In the genomic region with DNA sequence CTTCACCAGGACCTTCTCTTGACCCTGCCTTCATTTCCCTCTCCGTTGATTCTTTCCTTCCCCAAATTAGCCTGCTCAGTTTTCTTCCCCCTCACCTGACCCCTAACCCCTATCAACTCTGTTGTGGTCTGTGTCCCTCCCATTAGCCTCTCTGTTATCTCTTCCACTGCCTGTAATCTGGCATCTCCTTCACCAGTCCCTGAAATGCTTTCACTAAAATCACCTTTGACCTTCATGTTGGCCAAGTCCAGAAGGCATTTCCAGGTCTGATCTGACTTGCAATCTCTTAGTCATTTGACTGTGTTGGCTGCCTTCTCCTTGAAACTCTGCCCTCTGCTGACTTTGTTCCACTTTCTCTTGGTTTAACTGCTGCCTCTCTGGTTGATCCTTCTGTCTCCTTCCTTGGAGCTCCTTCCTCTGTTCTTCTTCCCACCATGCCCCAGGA, we compare ENCODE assay signal across 8 cellular contexts. TPM values are rescaled to one million over a fixed set of nuclear protein-coding genes. Genes with fewer than 3 reads are reported as not detected.
DNase-seq lines count a peak whose midpoint lies in the region; ATAC-seq, FAIRE-seq and TF ChIP-seq lines count a peak whose summit lies in the region.

No MANE protein-coding gene starts in this region.

- no peaks in the 10 kb centered on the region for H3K9me3 Mint-ChIP-seq in activated naive CD4-positive, alpha-beta T cell treated with anti-CD3 and anti-CD28 coated beads, Interleukin-2, amount 10 ng/mL, durations not matched to agents 7 days and 5 days
- no peaks in the 10 kb centered on the region for H3K9me3 Mint-ChIP-seq in stimulated activated naive CD8-positive, alpha-beta T cell treated with anti-CD3 and anti-CD28 coated beads, Interleukin-15, amount 100 ng/mL, for 72 hours

- in situ Hi-C loops in astrocyte of the spinal cord (cut with HindIII; ENCODE audit: low sequenced_read_pairs): no loop called here

- peak overlapping the region; percentile 60 for H3K4me3 Mint-ChIP-seq in activated naive CD4-positive, alpha-beta T cell treated with anti-CD3 and anti-CD28 coated beads, Interleukin-2, amount 10 ng/mL, durations not matched to agents 7 days and 5 days
- peak overlapping the region; percentile 92 to 95 for H3K4me3 Mint-ChIP-seq in stimulated activated naive CD8-positive, alpha-beta T cell treated with anti-CD3 and anti-CD28 coated beads, Interleukin-15, amount 100 ng/mL, for 72 hours

- H3K4me3 ChIP-seq in astrocyte of the spinal cord (ENCODE audit: low read depth, low read length) (no peak overlapping the region), kidney (ENCODE audit: low read length in 2 of 2) (peak overlapping the region; percentile 59 to 79)

- H3K4me1 ChIP-seq in kidney (ENCODE audit: control insufficient read depth in 1 of 2, insufficient read depth in 1 of 2, low read depth in 1 of 2, low read length in 2 of 2): peaks cover 12 to 17% of the 10 kb centered on the region in 2 donors

- H3K4me1 Mint-ChIP-seq in activated naive CD4-positive, alpha-beta T cell treated with anti-CD3 and anti-CD28 coated beads, Interleukin-2, amount 10 ng/mL, durations not matched to agents 7 days and 5 days: peaks cover 40% of the 10 kb centered on the region
- peaks cover 30% of the 10 kb centered on the region for H3K4me1 Mint-ChIP-seq in stimulated activated naive CD8-positive, alpha-beta T cell treated with anti-CD3 and anti-CD28 coated beads, Interleukin-15, amount 100 ng/mL, for 72 hours

- peak overlapping the region; percentile 69 for H3K27ac Mint-ChIP-seq in activated naive CD4-positive, alpha-beta T cell treated with anti-CD3 and anti-CD28 coated beads, Interleukin-2, amount 10 ng/mL, durations not matched to agents 7 days and 5 days
- H3K27ac Mint-ChIP-seq in stimulated activated naive CD8-positive, alpha-beta T cell treated with anti-CD3 and anti-CD28 coated beads, Interleukin-15, amount 100 ng/mL, for 72 hours: peak overlapping the region; percentile 15 to 79

- no peak for FAIRE-seq in kidney (lab: Jason Lieb, UNC)

- H3K27me3 Mint-ChIP-seq in activated naive CD4-positive, alpha-beta T cell treated with anti-CD3 and anti-CD28 coated beads, Interleukin-2, amount 10 ng/mL, durations not matched to agents 7 days and 5 days: peaks cover 17% of the 10 kb centered on the region
- no peaks in the 10 kb centered on the region for H3K27me3 Mint-ChIP-seq in stimulated activated naive CD8-positive, alpha-beta T cell treated with anti-CD3 and anti-CD28 coated beads, Interleukin-15, amount 100 ng/mL, for 72 hours

- intact Hi-C loops in kidney (cut with DNase I): no loop called here

- H3K27ac ChIP-seq in kidney (ENCODE audit: low read depth in 2 of 2, low read length in 2 of 2): peak overlapping the region; percentile 60 to 82

- no peaks in the 10 kb centered on the region for H3K9me3 ChIP-seq in kidney (ENCODE audit: control insufficient read depth in 1 of 2, low read length in 2 of 2)

- DNase-seq in activated naive CD4-positive, alpha-beta T cell treated with anti-CD3 and anti-CD28 coated beads, Interleukin-2, amount 10 ng/mL, durations not matched to agents 7 days and 5 days: peak; percentile 55
- DNase-seq in activated naive CD4-positive, alpha-beta T cell treated with anti-CD3 and anti-CD28 coated beads, Interleukin-2, amount 50 U/mL, for 16 hours: no peak
- peak; percentile 35 for DNase-seq in NCI-H460 (ENCODE audit: extremely low read depth, low read depth)
- DNase-seq in astrocyte of the spinal cord (ENCODE audit: low read depth, low spot score): peak; percentile 22
- DNase-seq in kidney: no peak
- DNase-seq in stimulated activated naive CD8-positive, alpha-beta T cell treated with anti-CD3 and anti-CD28 coated beads, Interleukin-15, amount 100 ng/mL, for 72 hours: peak; percentile 27 to 35
- DNase-seq in NCI-H1930 (lab: John Stamatoyannopoulos, UW): no peak

- H3K9ac ChIP-seq in kidney (ENCODE audit: low read length in 2 of 2): peak overlapping the region in 1 of 2 donors; percentile 81

- peaks cover 23% of the 10 kb centered on the region for H3K36me3 Mint-ChIP-seq in activated naive CD4-positive, alpha-beta T cell treated with anti-CD3 and anti-CD28 coated beads, Interleukin-2, amount 10 ng/mL, durations not matched to agents 7 days and 5 days

- CTCF ChIA-PET in activated naive CD4-positive, alpha-beta T cell treated with anti-CD3 and anti-CD28 coated beads, Interleukin-2, amount 10 ng/mL, durations not matched to agents 7 days and 5 days (lab: Charles Lee): interaction anchor here (0.7 to 13.5 kb wide), 9 partner anchors 8 to 126 kb away, joined by 3 to 125 read pairs (median 8); no protein-coding TSS in a partner anchor

- TF ChIP-seq CTCF in astrocyte of the spinal cord (IDR thresholded peaks at IDR 0.05; ENCODE audit: low read depth, low read length) (peak; percentile 39), kidney (IDR thresholded peaks at IDR 0.05; ENCODE audit: borderline replicate concordance, extremely low read depth, insufficient read depth) (peak; percentile 27)

- H3K36me3 ChIP-seq in kidney (ENCODE audit: control insufficient read depth in 1 of 2, insufficient read depth in 2 of 2, low read length in 2 of 2): no peaks in the 10 kb centered on the region

- peak; percentile 78 for ATAC-seq in stimulated activated naive CD8-positive, alpha-beta T cell treated with anti-CD3 and anti-CD28 coated beads, Interleukin-15, amount 100 ng/mL, for 72 hours
- no peak for ATAC-seq in HG03342 (IDR thresholded peaks at IDR 0.05; ENCODE audit: unreplicated experiment)

RNA-seq across cellular contexts. Expression of gene ATP8B2, which starts 28.2 kb away (rescaled TPM):
- total RNA-seq in NCI-H460 (2014; rRNA removed; shearing (Covaris generic)): 14.5 and 16.8 TPM in 2 replicates
- polyA plus RNA-seq in NCI-H460 (2014; cell fraction: nucleus; rRNA removed): 16.6 and 27.7 TPM in 2 replicates
- total RNA-seq in kidney: 40.9 TPM
- 6.2 TPM for polyA plus RNA-seq in kidney (ENCODE audit: insufficient read depth, low read depth, low replicate concordance)

RNA-seq across cellular contexts. Expression of gene AQP10, which starts 32.6 kb away (rescaled TPM):
- not detected in 2 replicates for total RNA-seq in NCI-H460 (2014; rRNA removed; shearing (Covaris generic))
- not detected in 2 replicates for polyA plus RNA-seq in NCI-H460 (2014; cell fraction: nucleus; rRNA removed)
- total RNA-seq in kidney: not detected
- not detected for polyA plus RNA-seq in kidney (ENCODE audit: insufficient read depth, low read depth, low replicate concordance)

RNA-seq across cellular contexts. Expression of gene IL6R, which starts 51.7 kb away (rescaled TPM):
- 4.9 and 7.6 TPM in 2 replicates for total RNA-seq in NCI-H460 (2014; rRNA removed; shearing (Covaris generic))
- polyA plus RNA-seq in NCI-H460 (2014; cell fraction: nucleus; rRNA removed): 10.5 and 14.7 TPM in 2 replicates
- total RNA-seq in kidney: 33.0 TPM
- polyA plus RNA-seq in kidney (ENCODE audit: insufficient read depth, low read depth, low replicate concordance): 6.2 TPM

Comparison
In these comparisons a context has a peak if more than half of its experiments do, and no peak if none do; other contexts are left out.
1. DNase-seq: peak in activated naive CD4-positive, alpha-beta T cell treated with anti-CD3 and anti-CD28 coated beads, Interleukin-2, amount 10 ng/mL, durations not matched to agents 7 days and 5 days (single experiment), NCI-H460 (single experiment), astrocyte of the spinal cord (single experiment) and stimulated activated naive CD8-positive, alpha-beta T cell treated with anti-CD3 and anti-CD28 coated beads, Interleukin-15, amount 100 ng/mL, for 72 hours (2 of 2); none in activated naive CD4-positive, alpha-beta T cell treated with anti-CD3 and anti-CD28 coated beads, Interleukin-2, amount 50 U/mL, for 16 hours (single experiment), kidney (single experiment) and NCI-H1930 (0 of 2).